In genomic region chr7:138711007-138711406, GRCh38 we compare ENCODE assay signal across 34 cellular contexts. TPM values are rescaled to one million over a fixed set of nuclear protein-coding genes. Genes with fewer than 3 reads are reported as not detected.
"Had no signal": no experiment of that assay in that cellular context is flagged by ENCODE, and none has a peak within 500 bp of the region (broad histone marks: within the 10 kb centered on the region; RNA-seq: fewer than 3 reads in every experiment).

No MANE protein-coding gene starts in this region.

- DNase-seq: activated B cell treated with CpG ODN at 0.5 μM for 24 hours; activated CD4-positive, alpha-beta T cell treated with anti-CD3 and anti-CD28 coated beads for 48 hours; activated CD4-positive, alpha-beta T cell treated with anti-CD3 and anti-CD28 coated beads, Interleukin-2, amount 50 U/mL, for 1 hour; activated CD4-positive, alpha-beta T cell treated with anti-CD3 and anti-CD28 coated beads, Interleukin-2, amount 50 U/mL, for 48 hours; activated CD8-positive, alpha-beta memory T cell treated with anti-CD3 and anti-CD28 coated beads for 24 hours; activated CD8-positive, alpha-beta T cell treated with anti-CD3 and anti-CD28 coated beads for 36 hours; activated effector memory CD4-positive, alpha-beta T cell treated with anti-CD3 and anti-CD28 coated beads, Interleukin-2, amount 50 U/mL, for 16 hours; activated naive CD4-positive, alpha-beta T cell treated with anti-CD3 and anti-CD28 coated beads for 36 hours; activated naive CD8-positive, alpha-beta T cell treated with anti-CD3 and anti-CD28 coated beads for 36 hours; activated naive CD8-positive, alpha-beta T cell treated with anti-CD3 and anti-CD28 coated beads, Interleukin-2, amount 50 U/mL, for 24 hours; activated T-cell treated with anti-CD3 and anti-CD28 coated beads, Interleukin-2, amount 50 U/mL, for 4 hours; adrenal gland; amygdala; aorta; body of pancreas; caudate nucleus; colonic mucosa; effector memory CD4-positive, alpha-beta T cell; erythroblast; esophagus squamous epithelium; foreskin melanocyte; SW 1271; T-cell; T1000; WERI-Rb-1 had no signal

- H3K4me1 Mint-ChIP-seq: activated B cell treated with CpG ODN at 0.5 μM for 24 hours had no signal

- H3K4me1 ChIP-seq: body of pancreas, colonic mucosa, esophagus squamous epithelium, gastroesophageal sphincter had no signal

- H3K9me3 Mint-ChIP-seq: activated B cell treated with CpG ODN at 0.5 μM for 24 hours; activated CD8-positive, alpha-beta T cell treated with anti-CD3 and anti-CD28 coated beads for 36 hours; activated naive CD4-positive, alpha-beta T cell treated with anti-CD3 and anti-CD28 coated beads for 36 hours; activated naive CD4-positive, alpha-beta T cell treated with anti-CD3 and anti-CD28 coated beads, Interleukin-2, amount 50 U/mL, for 24 hours; activated naive CD8-positive, alpha-beta T cell treated with anti-CD3 and anti-CD28 coated beads for 36 hours; activated naive CD8-positive, alpha-beta T cell treated with anti-CD3 and anti-CD28 coated beads, Interleukin-2, amount 50 U/mL, for 24 hours; activated T-cell treated with anti-CD3 and anti-CD28 coated beads, Interleukin-2, amount 50 U/mL, for 4 hours; activated T-helper 1 cell treated with anti-CD3 and anti-CD28 coated beads, Interleukin-12 subunit alpha, Interleukin-12 subunit beta, Interleukin-2, Interleukin-4 antibody, amounts not matched to agents 30 ng/mL and 10 ng/mL and 1 ng/mL, durations not matched to agents 14 hours and 24 hours and 36 hours; activated T-helper 2 cell treated with anti-CD3 and anti-CD28 coated beads, Interferon-gamma antibody, Interleukin-2, Interleukin-4, amounts not matched to agents 10 μg/mL and 5 μg/mL and 100 μg/mL, durations not matched to agents 14 hours and 24 hours and 36 hours; T-cell; T-helper 1 cell treated with Interleukin-12 subunit alpha and Interleukin-12 subunit beta and Interleukin-4 antibody, amounts not matched to agents 30 μg/mL and 1 μg/mL, for 36 hours had no signal

- H3K4me3 ChIP-seq: adrenal gland, body of pancreas, colonic mucosa, esophagus squamous epithelium, gastroesophageal sphincter had no signal

- H3K9me3 ChIP-seq: adrenal gland, body of pancreas, colonic mucosa, esophagus squamous epithelium, gastroesophageal sphincter had no signal

- H3K36me3 ChIP-seq: adrenal gland, colonic mucosa, esophagus squamous epithelium, gastroesophageal sphincter, WERI-Rb-1 had no signal

- H3K27ac Mint-ChIP-seq: activated B cell treated with CpG ODN at 0.5 μM for 24 hours; activated CD8-positive, alpha-beta T cell treated with anti-CD3 and anti-CD28 coated beads for 36 hours; activated naive CD4-positive, alpha-beta T cell treated with anti-CD3 and anti-CD28 coated beads for 36 hours; activated naive CD4-positive, alpha-beta T cell treated with anti-CD3 and anti-CD28 coated beads, Interleukin-2, amount 50 U/mL, for 24 hours; activated naive CD8-positive, alpha-beta T cell treated with anti-CD3 and anti-CD28 coated beads for 36 hours; activated naive CD8-positive, alpha-beta T cell treated with anti-CD3 and anti-CD28 coated beads, Interleukin-2, amount 50 U/mL, for 24 hours; activated T-helper 1 cell treated with anti-CD3 and anti-CD28 coated beads, Interleukin-12 subunit alpha, Interleukin-12 subunit beta, Interleukin-2, Interleukin-4 antibody, amounts not matched to agents 30 ng/mL and 10 ng/mL and 1 ng/mL, durations not matched to agents 14 hours and 24 hours and 36 hours; activated T-helper 2 cell treated with anti-CD3 and anti-CD28 coated beads, Interferon-gamma antibody, Interleukin-2, Interleukin-4, amounts not matched to agents 10 μg/mL and 5 μg/mL and 100 μg/mL, durations not matched to agents 14 hours and 24 hours and 36 hours; T-cell; T-helper 1 cell treated with Interleukin-12 subunit alpha and Interleukin-12 subunit beta and Interleukin-4 antibody, amounts not matched to agents 30 μg/mL and 1 μg/mL, for 36 hours had no signal

- H3K36me3 Mint-ChIP-seq: activated naive CD4-positive, alpha-beta T cell treated with anti-CD3 and anti-CD28 coated beads, Interleukin-2, amount 50 U/mL, for 24 hours; activated naive CD8-positive, alpha-beta T cell treated with anti-CD3 and anti-CD28 coated beads for 36 hours; T-cell had no signal

- H3K27ac ChIP-seq: adrenal gland, body of pancreas, colonic mucosa, esophagus squamous epithelium, gastroesophageal sphincter, WERI-Rb-1 had no signal

- H3K27me3 Mint-ChIP-seq: activated CD8-positive, alpha-beta T cell treated with anti-CD3 and anti-CD28 coated beads for 36 hours; activated naive CD4-positive, alpha-beta T cell treated with anti-CD3 and anti-CD28 coated beads, Interleukin-2, amount 50 U/mL, for 24 hours; activated naive CD8-positive, alpha-beta T cell treated with anti-CD3 and anti-CD28 coated beads for 36 hours; activated naive CD8-positive, alpha-beta T cell treated with anti-CD3 and anti-CD28 coated beads, Interleukin-2, amount 50 U/mL, for 24 hours had no signal

- H3K4me3 Mint-ChIP-seq: activated B cell treated with CpG ODN at 0.5 μM for 24 hours; activated CD8-positive, alpha-beta T cell treated with anti-CD3 and anti-CD28 coated beads for 36 hours; activated naive CD4-positive, alpha-beta T cell treated with anti-CD3 and anti-CD28 coated beads for 36 hours; activated naive CD4-positive, alpha-beta T cell treated with anti-CD3 and anti-CD28 coated beads, Interleukin-2, amount 50 U/mL, for 24 hours; activated naive CD8-positive, alpha-beta T cell treated with anti-CD3 and anti-CD28 coated beads for 36 hours; activated naive CD8-positive, alpha-beta T cell treated with anti-CD3 and anti-CD28 coated beads, Interleukin-2, amount 50 U/mL, for 24 hours; activated T-cell treated with anti-CD3 and anti-CD28 coated beads, Interleukin-2, amount 50 U/mL, for 4 hours; activated T-helper 1 cell treated with anti-CD3 and anti-CD28 coated beads, Interleukin-12 subunit alpha, Interleukin-12 subunit beta, Interleukin-2, Interleukin-4 antibody, amounts not matched to agents 30 ng/mL and 10 ng/mL and 1 ng/mL, durations not matched to agents 14 hours and 24 hours and 36 hours; T-cell; T-helper 1 cell treated with Interleukin-12 subunit alpha and Interleukin-12 subunit beta and Interleukin-4 antibody, amounts not matched to agents 30 μg/mL and 1 μg/mL, for 36 hours had no signal

- H3K27me3 ChIP-seq: adrenal gland, body of pancreas, colonic mucosa had no signal

RNA-seq across cellular contexts. Expression of gene SVOPL, which starts 9.8 kb away (rescaled TPM):
- total RNA-seq: activated B cell treated with CpG ODN at 0.5 μM for 24 hours; activated naive CD4-positive, alpha-beta T cell treated with anti-CD3 and anti-CD28 coated beads for 36 hours; activated T-cell treated with anti-CD3 and anti-CD28 coated beads, Interleukin-2, amount 50 U/mL, for 4 hours; activated T-helper 1 cell treated with anti-CD3 and anti-CD28 coated beads, Interleukin-12 subunit alpha, Interleukin-12 subunit beta, Interleukin-2, Interleukin-4 antibody, amounts not matched to agents 30 ng/mL and 10 ng/mL and 1 ng/mL, durations not matched to agents 14 hours and 24 hours and 36 hours; activated T-helper 2 cell treated with anti-CD3 and anti-CD28 coated beads, Interferon-gamma antibody, Interleukin-2, Interleukin-4, amounts not matched to agents 10 μg/mL and 5 μg/mL and 100 μg/mL, durations not matched to agents 14 hours and 24 hours and 36 hours; aorta; body of pancreas; dermis microvascular lymphatic vessel endothelial cell; fibroblast of lung; fibroblast of villous mesenchyme; glomerular endothelial cell had no signal
- polyA plus RNA-seq: fibroblast of lung had no signal
